ENCODE assay signal across 8 cellular contexts in the genomic region with DNA sequence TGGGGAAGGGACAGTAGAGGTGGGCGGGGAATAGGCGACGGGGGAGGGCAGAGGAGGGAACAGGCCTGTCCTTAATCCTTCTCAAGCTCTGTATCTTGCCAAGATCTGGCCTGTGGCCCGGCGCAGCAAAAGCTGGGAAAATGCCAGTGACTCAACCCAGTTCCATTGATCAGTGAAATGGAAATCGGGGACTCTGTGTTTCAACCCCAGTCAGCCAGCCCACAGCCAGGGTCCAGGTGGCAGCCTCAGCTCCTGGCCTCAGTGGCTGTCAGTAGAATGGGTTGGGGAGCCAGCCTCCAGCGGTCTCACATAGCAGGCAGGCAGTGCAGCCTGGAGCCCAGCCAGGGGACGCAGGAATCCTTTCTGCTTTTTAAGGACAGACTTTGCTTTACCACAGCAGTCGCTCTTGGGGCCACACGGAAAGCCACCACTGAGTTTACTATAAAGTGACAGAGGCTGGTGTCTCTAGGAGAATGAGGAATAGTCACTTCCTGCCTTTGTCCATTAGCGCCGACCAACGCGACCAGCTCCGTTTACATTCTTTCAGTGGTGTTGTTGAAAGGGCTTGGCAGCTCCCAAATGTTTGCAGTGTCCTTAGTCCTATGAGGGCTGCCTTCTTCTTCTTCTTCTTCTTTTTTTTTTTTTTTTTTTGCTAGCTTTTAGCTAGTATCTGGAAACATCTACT.
A peak's percentile ranks its signal among the peaks of the same experiment; 100 is the strongest.
DNase-seq lines count a peak whose midpoint lies in the region; ATAC-seq and TF ChIP-seq lines count a peak whose summit lies in the region.

No MANE protein-coding gene starts in this region.

- intact Hi-C loops in sigmoid colon (cut with DNase I): loop anchor here (5.0 kb wide), 3 partner anchors 99 to 194 kb away; no protein-coding TSS in a partner anchor

- H3K27me3 ChIP-seq in right atrium auricular region: no peaks in the 10 kb centered on the region
- no peaks in the 10 kb centered on the region for H3K27me3 ChIP-seq in sigmoid colon

- H3K9me3 ChIP-seq in right atrium auricular region: no peaks in the 10 kb centered on the region
- H3K9me3 ChIP-seq in sigmoid colon: no peaks in the 10 kb centered on the region

- peak overlapping the region; percentile 80 to 83 for H3K27ac ChIP-seq in right atrium auricular region
- peak overlapping the region; percentile 80 to 87 (median 85) for H3K27ac ChIP-seq in sigmoid colon

- TF ChIP-seq EP300 in sigmoid colon (IDR thresholded peaks at IDR 0.05): no peak

- no peak for ATAC-seq in GM19324 (IDR thresholded peaks at IDR 0.05; ENCODE audit: low FRiP score, unreplicated experiment)

- DNase-seq in G401 (ENCODE audit: low spot score) (peak; percentile 11), right atrium auricular region (ENCODE audit: low spot score) (peak; percentile 75), sigmoid colon (peak; percentile 79), GM19238 (ENCODE audit: insufficient read length, low spot score) (no peak), NCI-H187 treated with DMSO at 0.1 percent for 48 hours (lab: John Stamatoyannopoulos, UW) (no peak), NCI-H1048 (lab: John Stamatoyannopoulos, UW) (no peak)

- no peak for TF ChIP-seq POLR2A in sigmoid colon (IDR thresholded peaks at IDR 0.05)

- H3K4me1 ChIP-seq in right atrium auricular region (peaks cover 0 to 54% of the 10 kb centered on the region in 2 donors), sigmoid colon (peaks cover 0 to 63% (median 53%) of the 10 kb centered on the region in 4 donors)

- 6 to 45% methylated on average over 15 of the region's 15 CpGs for WGBS in sigmoid colon, 2 donors

- H3K36me3 ChIP-seq in right atrium auricular region: no peaks in the 10 kb centered on the region
- H3K36me3 ChIP-seq in sigmoid colon: no peaks in the 10 kb centered on the region

- TF ChIP-seq CTCF in WI38 (IDR thresholded peaks at IDR 0.05; ENCODE audit: low read depth, low read length) (no peak), right atrium auricular region (IDR thresholded peaks at IDR 0.05) (no peak), sigmoid colon (IDR thresholded peaks at IDR 0.05) (no peak)

- in situ Hi-C loops in G401 (cut with HindIII; ENCODE audit: low sequenced_read_pairs): no loop called here

- peak overlapping the region; percentile 78 for H3K4me3 ChIP-seq in WI38 (ENCODE audit: low read depth, low read length)
- peak overlapping the region; percentile 28 to 39 for H3K4me3 ChIP-seq in right atrium auricular region
- H3K4me3 ChIP-seq in sigmoid colon: peak overlapping the region in 3 of 4 donors; percentile 29 to 39 (median 37)

Comparison
In these comparisons a context has a peak if more than half of its experiments do, and no peak if none do; other contexts are left out.
1. DNase-seq: peak in G401 (single experiment), right atrium auricular region (single experiment) and sigmoid colon (single experiment); none in GM19238 (single experiment), NCI-H187 treated with DMSO at 0.1 percent for 48 hours (single experiment) and NCI-H1048 (single experiment).
2. Peak in every context shown above with its lines, with median percentiles within 50 percentile points of each other: H3K4me3 ChIP-seq.